1 cellular context compared by ENCODE assay signal in the genomic region with DNA sequence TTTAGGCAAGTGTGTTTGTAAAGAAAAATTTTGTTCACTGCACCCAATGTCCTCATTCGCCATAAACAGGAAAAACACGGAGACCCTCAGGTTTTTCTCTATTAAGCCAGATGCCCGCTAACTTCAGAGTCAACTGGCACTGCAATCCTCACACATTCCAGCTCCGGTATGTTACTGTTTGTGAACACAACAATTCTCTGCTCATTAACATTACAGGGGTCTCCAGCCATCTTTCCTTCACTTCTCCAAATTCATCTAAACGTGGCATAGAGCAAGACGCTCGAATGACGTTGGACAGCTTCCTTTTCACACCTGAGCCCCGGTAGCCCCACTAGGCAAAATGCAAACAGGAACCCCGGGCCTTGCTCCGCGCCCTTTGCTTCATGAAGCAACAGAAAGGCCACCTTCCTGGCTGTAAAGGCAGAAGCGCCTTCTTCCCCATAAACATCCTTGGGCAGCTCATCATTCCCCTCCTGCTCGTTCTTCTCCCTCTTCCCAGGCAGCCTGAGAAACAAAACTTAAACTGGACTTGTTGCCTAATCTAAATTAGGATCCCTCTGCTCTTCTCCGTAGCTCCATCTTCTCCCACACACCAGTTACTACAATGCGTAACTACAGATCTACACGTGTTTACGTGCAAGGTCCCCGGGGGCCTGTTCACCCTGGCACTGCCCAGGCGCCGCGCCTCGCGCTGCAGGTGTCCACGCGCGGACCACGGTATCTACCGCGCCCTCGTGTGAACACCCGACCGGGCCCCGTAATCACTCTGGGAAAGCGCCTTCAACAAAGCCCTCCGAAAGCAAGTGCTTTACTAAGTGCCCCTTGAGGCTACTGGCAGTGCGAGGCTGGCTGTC.
TF ChIP-seq lines count a peak whose summit lies in the region.

No MANE protein-coding gene starts in this region.

TF ChIP-seq in HEK293, 187 proteins besides CTCF, POLR2A, EP300 and RAD21 (continued from another document and continues in another):
- TF ChIP-seq, protein P1, sequence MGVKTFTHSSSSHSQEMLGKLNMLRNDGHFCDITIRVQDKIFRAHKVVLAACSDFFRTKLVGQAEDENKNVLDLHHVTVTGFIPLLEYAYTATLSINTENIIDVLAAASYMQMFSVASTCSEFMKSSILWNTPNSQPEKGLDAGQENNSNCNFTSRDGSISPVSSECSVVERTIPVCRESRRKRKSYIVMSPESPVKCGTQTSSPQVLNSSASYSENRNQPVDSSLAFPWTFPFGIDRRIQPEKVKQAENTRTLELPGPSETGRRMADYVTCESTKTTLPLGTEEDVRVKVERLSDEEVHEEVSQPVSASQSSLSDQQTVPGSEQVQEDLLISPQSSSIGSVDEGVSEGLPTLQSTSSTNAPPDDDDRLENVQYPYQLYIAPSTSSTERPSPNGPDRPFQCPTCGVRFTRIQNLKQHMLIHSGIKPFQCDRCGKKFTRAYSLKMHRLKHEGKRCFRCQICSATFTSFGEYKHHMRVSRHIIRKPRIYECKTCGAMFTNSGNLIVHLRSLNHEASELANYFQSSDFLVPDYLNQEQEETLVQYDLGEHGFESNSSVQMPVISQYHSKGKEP (tag by site-specific recombination; IDR thresholded peaks at IDR 0.05), result no peak
- TF ChIP-seq, protein P2, sequence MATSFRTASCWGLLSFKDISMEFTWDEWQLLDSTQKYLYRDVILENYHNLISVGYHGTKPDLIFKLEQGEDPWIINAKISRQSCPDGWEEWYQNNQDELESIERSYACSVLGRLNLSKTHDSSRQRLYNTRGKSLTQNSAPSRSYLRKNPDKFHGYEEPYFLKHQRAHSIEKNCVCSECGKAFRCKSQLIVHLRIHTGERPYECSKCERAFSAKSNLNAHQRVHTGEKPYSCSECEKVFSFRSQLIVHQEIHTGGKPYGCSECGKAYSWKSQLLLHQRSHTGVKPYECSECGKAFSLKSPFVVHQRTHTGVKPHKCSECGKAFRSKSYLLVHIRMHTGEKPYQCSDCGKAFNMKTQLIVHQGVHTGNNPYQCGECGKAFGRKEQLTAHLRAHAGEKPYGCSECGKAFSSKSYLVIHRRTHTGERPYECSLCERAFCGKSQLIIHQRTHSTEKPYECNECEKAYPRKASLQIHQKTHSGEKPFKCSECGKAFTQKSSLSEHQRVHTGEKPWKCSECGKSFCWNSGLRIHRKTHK (tag by site-specific recombination; IDR thresholded peaks at IDR 0.05), result no peak
- no peak for TF ChIP-seq ZSCAN23 (tag by site-specific recombination; IDR thresholded peaks at IDR 0.05)
- TF ChIP-seq ZNF677 (tag by site-specific recombination; IDR thresholded peaks at IDR 0.05), result no peak
- TF ChIP-seq ZNF184 (tag by site-specific recombination; IDR thresholded peaks at IDR 0.05), result no peak
- TF ChIP-seq, protein P3, sequence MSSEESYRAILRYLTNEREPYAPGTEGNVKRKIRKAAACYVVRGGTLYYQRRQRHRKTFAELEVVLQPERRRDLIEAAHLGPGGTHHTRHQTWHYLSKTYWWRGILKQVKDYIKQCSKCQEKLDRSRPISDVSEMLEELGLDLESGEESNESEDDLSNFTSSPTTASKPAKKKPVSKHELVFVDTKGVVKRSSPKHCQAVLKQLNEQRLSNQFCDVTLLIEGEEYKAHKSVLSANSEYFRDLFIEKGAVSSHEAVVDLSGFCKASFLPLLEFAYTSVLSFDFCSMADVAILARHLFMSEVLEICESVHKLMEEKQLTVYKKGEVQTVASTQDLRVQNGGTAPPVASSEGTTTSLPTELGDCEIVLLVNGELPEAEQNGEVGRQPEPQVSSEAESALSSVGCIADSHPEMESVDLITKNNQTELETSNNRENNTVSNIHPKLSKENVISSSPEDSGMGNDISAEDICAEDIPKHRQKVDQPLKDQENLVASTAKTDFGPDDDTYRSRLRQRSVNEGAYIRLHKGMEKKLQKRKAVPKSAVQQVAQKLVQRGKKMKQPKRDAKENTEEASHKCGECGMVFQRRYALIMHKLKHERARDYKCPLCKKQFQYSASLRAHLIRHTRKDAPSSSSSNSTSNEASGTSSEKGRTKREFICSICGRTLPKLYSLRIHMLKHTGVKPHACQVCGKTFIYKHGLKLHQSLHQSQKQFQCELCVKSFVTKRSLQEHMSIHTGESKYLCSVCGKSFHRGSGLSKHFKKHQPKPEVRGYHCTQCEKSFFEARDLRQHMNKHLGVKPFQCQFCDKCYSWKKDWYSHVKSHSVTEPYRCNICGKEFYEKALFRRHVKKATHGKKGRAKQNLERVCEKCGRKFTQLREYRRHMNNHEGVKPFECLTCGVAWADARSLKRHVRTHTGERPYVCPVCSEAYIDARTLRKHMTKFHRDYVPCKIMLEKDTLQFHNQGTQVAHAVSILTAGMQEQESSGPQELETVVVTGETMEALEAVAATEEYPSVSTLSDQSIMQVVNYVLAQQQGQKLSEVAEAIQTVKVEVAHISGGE (tag by site-specific recombination; conservative IDR thresholded peaks at IDR 0.05; ENCODE audit: low read depth), result no peak
- peak; percentile 53; the same call in 1 of the 2 replicates for TF ChIP-seq ZBTB48 (tag by site-specific recombination; IDR thresholded peaks at IDR 0.05)
- TF ChIP-seq ZBTB17 (tag by site-specific recombination; IDR thresholded peaks at IDR 0.05), result peak; percentile 93
- TF ChIP-seq MZF1 (tag by site-specific recombination; IDR thresholded peaks at IDR 0.05; ENCODE audit: borderline replicate concordance), result no peak
- peak; percentile 96 for TF ChIP-seq ZNF335 (tag by site-specific recombination; conservative IDR thresholded peaks at IDR 0.05)
- no peak for TF ChIP-seq RBAK (tag by site-specific recombination; IDR thresholded peaks at IDR 0.05)
- TF ChIP-seq, protein P4, sequence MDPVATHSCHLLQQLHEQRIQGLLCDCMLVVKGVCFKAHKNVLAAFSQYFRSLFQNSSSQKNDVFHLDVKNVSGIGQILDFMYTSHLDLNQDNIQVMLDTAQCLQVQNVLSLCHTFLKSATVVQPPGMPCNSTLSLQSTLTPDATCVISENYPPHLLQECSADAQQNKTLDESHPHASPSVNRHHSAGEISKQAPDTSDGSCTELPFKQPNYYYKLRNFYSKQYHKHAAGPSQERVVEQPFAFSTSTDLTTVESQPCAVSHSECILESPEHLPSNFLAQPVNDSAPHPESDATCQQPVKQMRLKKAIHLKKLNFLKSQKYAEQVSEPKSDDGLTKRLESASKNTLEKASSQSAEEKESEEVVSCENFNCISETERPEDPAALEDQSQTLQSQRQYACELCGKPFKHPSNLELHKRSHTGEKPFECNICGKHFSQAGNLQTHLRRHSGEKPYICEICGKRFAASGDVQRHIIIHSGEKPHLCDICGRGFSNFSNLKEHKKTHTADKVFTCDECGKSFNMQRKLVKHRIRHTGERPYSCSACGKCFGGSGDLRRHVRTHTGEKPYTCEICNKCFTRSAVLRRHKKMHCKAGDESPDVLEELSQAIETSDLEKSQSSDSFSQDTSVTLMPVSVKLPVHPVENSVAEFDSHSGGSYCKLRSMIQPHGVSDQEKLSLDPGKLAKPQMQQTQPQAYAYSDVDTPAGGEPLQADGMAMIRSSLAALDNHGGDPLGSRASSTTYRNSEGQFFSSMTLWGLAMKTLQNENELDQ (tag by site-specific recombination; IDR thresholded peaks at IDR 0.05; ENCODE audit: low read depth), result no peak
- TF ChIP-seq SP3 (tag by site-specific recombination; IDR thresholded peaks at IDR 0.05), result no peak
- no peak for TF ChIP-seq ZNF621 (tag by site-specific recombination; IDR thresholded peaks at IDR 0.05)
- TF ChIP-seq ZNF10 (tag by site-specific recombination; IDR thresholded peaks at IDR 0.05), result peak; percentile 18; the same call in 1 of the 2 replicates
- peak; percentile 96 for TF ChIP-seq SCRT1 (tag by site-specific recombination; IDR thresholded peaks at IDR 0.05; ENCODE audit: borderline replicate concordance)
- TF ChIP-seq ZNF174 (tag by site-specific recombination; IDR thresholded peaks at IDR 0.05), result no peak
- TF ChIP-seq HOXD13 (CRISPR knock-in tag; IDR thresholded peaks at IDR 0.05; ENCODE audit: borderline replicate concordance), result no peak
- TF ChIP-seq, protein P5, sequence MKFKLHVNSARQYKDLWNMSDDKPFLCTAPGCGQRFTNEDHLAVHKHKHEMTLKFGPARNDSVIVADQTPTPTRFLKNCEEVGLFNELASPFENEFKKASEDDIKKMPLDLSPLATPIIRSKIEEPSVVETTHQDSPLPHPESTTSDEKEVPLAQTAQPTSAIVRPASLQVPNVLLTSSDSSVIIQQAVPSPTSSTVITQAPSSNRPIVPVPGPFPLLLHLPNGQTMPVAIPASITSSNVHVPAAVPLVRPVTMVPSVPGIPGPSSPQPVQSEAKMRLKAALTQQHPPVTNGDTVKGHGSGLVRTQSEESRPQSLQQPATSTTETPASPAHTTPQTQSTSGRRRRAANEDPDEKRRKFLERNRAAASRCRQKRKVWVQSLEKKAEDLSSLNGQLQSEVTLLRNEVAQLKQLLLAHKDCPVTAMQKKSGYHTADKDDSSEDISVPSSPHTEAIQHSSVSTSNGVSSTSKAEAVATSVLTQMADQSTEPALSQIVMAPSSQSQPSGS (tag by site-specific recombination; IDR thresholded peaks at IDR 0.05; ENCODE audit: low read depth), result no peak
- TF ChIP-seq, protein P6, sequence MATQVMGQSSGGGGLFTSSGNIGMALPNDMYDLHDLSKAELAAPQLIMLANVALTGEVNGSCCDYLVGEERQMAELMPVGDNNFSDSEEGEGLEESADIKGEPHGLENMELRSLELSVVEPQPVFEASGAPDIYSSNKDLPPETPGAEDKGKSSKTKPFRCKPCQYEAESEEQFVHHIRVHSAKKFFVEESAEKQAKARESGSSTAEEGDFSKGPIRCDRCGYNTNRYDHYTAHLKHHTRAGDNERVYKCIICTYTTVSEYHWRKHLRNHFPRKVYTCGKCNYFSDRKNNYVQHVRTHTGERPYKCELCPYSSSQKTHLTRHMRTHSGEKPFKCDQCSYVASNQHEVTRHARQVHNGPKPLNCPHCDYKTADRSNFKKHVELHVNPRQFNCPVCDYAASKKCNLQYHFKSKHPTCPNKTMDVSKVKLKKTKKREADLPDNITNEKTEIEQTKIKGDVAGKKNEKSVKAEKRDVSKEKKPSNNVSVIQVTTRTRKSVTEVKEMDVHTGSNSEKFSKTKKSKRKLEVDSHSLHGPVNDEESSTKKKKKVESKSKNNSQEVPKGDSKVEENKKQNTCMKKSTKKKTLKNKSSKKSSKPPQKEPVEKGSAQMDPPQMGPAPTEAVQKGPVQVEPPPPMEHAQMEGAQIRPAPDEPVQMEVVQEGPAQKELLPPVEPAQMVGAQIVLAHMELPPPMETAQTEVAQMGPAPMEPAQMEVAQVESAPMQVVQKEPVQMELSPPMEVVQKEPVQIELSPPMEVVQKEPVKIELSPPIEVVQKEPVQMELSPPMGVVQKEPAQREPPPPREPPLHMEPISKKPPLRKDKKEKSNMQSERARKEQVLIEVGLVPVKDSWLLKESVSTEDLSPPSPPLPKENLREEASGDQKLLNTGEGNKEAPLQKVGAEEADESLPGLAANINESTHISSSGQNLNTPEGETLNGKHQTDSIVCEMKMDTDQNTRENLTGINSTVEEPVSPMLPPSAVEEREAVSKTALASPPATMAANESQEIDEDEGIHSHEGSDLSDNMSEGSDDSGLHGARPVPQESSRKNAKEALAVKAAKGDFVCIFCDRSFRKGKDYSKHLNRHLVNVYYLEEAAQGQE (tag by site-specific recombination; IDR thresholded peaks at IDR 0.05), result peak; percentile 76
- no peak for TF ChIP-seq ZNF292 (tag by site-specific recombination; IDR thresholded peaks at IDR 0.05; ENCODE audit: borderline replicate concordance, low read depth)
- TF ChIP-seq, protein P7, sequence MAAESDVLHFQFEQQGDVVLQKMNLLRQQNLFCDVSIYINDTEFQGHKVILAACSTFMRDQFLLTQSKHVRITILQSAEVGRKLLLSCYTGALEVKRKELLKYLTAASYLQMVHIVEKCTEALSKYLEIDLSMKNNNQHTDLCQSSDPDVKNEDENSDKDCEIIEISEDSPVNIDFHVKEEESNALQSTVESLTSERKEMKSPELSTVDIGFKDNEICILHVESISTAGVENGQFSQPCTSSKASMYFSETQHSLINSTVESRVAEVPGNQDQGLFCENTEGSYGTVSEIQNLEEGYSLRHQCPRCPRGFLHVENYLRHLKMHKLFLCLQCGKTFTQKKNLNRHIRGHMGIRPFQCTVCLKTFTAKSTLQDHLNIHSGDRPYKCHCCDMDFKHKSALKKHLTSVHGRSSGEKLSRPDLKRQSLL (tag by site-specific recombination; IDR thresholded peaks at IDR 0.05), result peak; percentile 19; the same call in 1 of the 2 replicates
- no peak; the same call in 1 of the 2 replicates for TF ChIP-seq ZNF792 (tag by site-specific recombination; IDR thresholded peaks at IDR 0.05)
- TF ChIP-seq ZNF169 (tag by site-specific recombination; IDR thresholded peaks at IDR 0.05), result no peak
- TF ChIP-seq ZNF394 (tag by site-specific recombination; IDR thresholded peaks at IDR 0.05; ENCODE audit: borderline replicate concordance), result no peak
- no peak for TF ChIP-seq MEIS1 (CRISPR knock-in tag; IDR thresholded peaks at IDR 0.05; ENCODE audit: borderline replicate concordance)
- peak; percentile 47 for TF ChIP-seq ZFHX2 (tag by site-specific recombination; conservative IDR thresholded peaks at IDR 0.05)
- 0 out of 2 replicates have a peak, but pooled peaks have one; percentile 76 for TF ChIP-seq ZNF324 (tag by site-specific recombination; IDR thresholded peaks at IDR 0.05)
- TF ChIP-seq GLI2 (tag by site-specific recombination; IDR thresholded peaks at IDR 0.05; ENCODE audit: borderline replicate concordance, low read depth), result no peak
- TF ChIP-seq, protein P8, sequence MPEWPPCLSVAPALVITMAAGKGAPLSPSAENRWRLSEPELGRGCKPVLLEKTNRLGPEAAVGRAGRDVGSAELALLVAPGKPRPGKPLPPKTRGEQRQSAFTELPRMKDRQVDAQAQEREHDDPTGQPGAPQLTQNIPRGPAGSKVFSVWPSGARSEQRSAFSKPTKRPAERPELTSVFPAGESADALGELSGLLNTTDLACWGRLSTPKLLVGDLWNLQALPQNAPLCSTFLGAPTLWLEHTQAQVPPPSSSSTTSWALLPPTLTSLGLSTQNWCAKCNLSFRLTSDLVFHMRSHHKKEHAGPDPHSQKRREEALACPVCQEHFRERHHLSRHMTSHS (tag by site-specific recombination; IDR thresholded peaks at IDR 0.05), result no peak
- TF ChIP-seq ZNF112 (tag by site-specific recombination; IDR thresholded peaks at IDR 0.05), result no peak
- peak; percentile 64 for TF ChIP-seq GLIS2 (tag by site-specific recombination; IDR thresholded peaks at IDR 0.05)
- no peak for TF ChIP-seq ZNF433 (tag by site-specific recombination; IDR thresholded peaks at IDR 0.05; ENCODE audit: low read depth)
- TF ChIP-seq SP7 (tag by site-specific recombination; IDR thresholded peaks at IDR 0.05), result peak; percentile 6
- TF ChIP-seq, protein P9, sequence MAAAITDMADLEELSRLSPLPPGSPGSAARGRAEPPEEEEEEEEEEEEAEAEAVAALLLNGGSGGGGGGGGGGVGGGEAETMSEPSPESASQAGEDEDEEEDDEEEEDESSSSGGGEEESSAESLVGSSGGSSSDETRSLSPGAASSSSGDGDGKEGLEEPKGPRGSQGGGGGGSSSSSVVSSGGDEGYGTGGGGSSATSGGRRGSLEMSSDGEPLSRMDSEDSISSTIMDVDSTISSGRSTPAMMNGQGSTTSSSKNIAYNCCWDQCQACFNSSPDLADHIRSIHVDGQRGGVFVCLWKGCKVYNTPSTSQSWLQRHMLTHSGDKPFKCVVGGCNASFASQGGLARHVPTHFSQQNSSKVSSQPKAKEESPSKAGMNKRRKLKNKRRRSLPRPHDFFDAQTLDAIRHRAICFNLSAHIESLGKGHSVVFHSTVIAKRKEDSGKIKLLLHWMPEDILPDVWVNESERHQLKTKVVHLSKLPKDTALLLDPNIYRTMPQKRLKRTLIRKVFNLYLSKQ (tag by site-specific recombination; IDR thresholded peaks at IDR 0.05; ENCODE audit: borderline replicate concordance), result no peak
- no peak for TF ChIP-seq SETDB1 (IDR thresholded peaks at IDR 0.05; ENCODE audit: insufficient read length, low read length)
- no peak for TF ChIP-seq ZFP41 (tag by site-specific recombination; IDR thresholded peaks at IDR 0.05; ENCODE audit: borderline replicate concordance)
- TF ChIP-seq SALL2 (tag by site-specific recombination; IDR thresholded peaks at IDR 0.05; ENCODE audit: borderline replicate concordance), result no peak
